Comparison of ENCODE assay signal across 25 cellular contexts in the genomic region with DNA sequence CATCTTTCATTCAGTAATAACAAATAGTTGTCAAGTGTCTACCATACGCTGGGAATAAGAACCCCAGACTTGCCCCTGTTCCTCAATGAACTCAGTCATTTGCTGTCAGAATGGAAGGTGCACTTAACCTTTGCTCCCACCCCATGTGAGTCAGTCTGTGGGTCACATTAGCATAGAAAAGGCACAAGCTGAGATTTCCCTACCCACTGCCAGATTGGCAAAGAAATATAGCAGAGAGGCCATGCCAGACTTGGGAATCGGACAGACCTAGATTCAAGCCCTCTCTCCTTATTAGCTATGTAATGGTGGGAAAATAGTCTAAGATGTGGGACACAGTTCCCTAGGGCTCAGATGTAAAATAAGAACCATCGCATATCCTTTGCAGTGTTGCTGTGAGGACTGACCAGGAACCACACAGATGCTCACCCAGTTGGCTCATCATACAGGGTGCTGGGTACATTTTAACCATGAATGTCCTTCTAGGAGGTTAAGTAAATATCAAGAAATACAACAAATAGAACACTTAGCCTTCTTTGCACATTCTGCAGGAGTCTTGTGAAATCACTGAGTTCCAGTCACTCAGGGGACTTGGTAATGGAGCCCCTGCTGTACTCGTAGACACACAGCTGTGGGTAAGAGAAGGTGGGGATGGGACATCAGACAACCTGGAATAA.
"Had no signal": no experiment of that assay in that cellular context is flagged by ENCODE, and none has a peak within 500 bp of the region (broad histone marks: within the 10 kb centered on the region; RNA-seq: fewer than 3 reads in every experiment).

No MANE protein-coding gene starts in this region.

- DNase-seq: activated CD4-positive, alpha-beta T cell treated with anti-CD3 and anti-CD28 coated beads for 48 hours; activated CD4-positive, alpha-beta T cell treated with anti-CD3 and anti-CD28 coated beads, Interleukin-2, amount 50 U/mL, for 48 hours; activated CD8-positive, alpha-beta memory T cell treated with anti-CD3 and anti-CD28 coated beads, Interleukin-2, amount 50 U/mL, for 4 hours; activated effector memory CD4-positive, alpha-beta T cell treated with anti-CD3 and anti-CD28 coated beads, Interleukin-2, amount 50 U/mL, for 16 hours; activated naive CD4-positive, alpha-beta T cell treated with anti-CD3 and anti-CD28 coated beads, Interleukin-2, amount 10 ng/mL, durations not matched to agents 7 days and 5 days; activated naive CD8-positive, alpha-beta T cell treated with anti-CD3 and anti-CD28 coated beads, Interleukin-2, amount 10 ng/mL, durations not matched to agents 7 days and 5 days; activated T-cell treated with anti-CD3 and anti-CD28 coated beads, Interleukin-2, amount 50 U/mL, for 1 hour; dermis blood vessel endothelial cell; effector CD8-positive, alpha-beta T cell; erythroblast; gastrocnemius medialis; hypothalamus; immature natural killer cell; kidney; mucosa of descending colon; sigmoid colon; stimulated activated CD4-positive, alpha-beta T cell treated with anti-CD3 and anti-CD28 coated beads, Interleukin-15, amount 100 ng/mL, for 24 hours; stimulated activated CD4-positive, alpha-beta T cell treated with anti-CD3 and anti-CD28 coated beads, Interleukin-2, amount 100 ng/mL, for 24 hours; stimulated activated naive CD4-positive, alpha-beta T cell treated with Interleukin-2 at 50 U/mL for 16 hours; T-helper 9 cell; WERI-Rb-1 had no signal

- H3K4me3 Mint-ChIP-seq: activated naive CD4-positive, alpha-beta T cell treated with anti-CD3 and anti-CD28 coated beads, Interleukin-2, amount 10 ng/mL, durations not matched to agents 7 days and 5 days; activated naive CD8-positive, alpha-beta T cell treated with anti-CD3 and anti-CD28 coated beads, Interleukin-2, amount 10 ng/mL, durations not matched to agents 7 days and 5 days; activated T-helper 1 cell treated with anti-CD3 and anti-CD28 coated beads, Interleukin-12 subunit alpha, Interleukin-12 subunit beta, Interleukin-2, Interleukin-4 antibody, amounts not matched to agents 30 ng/mL and 10 ng/mL and 1 ng/mL, durations not matched to agents 14 hours and 24 hours and 36 hours; immature natural killer cell; nephron; T-helper 1 cell treated with Interleukin-12 subunit alpha and Interleukin-12 subunit beta and Interleukin-4 antibody, amounts not matched to agents 30 μg/mL and 1 μg/mL, for 36 hours had no signal

- H3K4me1 Mint-ChIP-seq: activated naive CD4-positive, alpha-beta T cell treated with anti-CD3 and anti-CD28 coated beads, Interleukin-2, amount 10 ng/mL, durations not matched to agents 7 days and 5 days; activated naive CD8-positive, alpha-beta T cell treated with anti-CD3 and anti-CD28 coated beads, Interleukin-2, amount 10 ng/mL, durations not matched to agents 7 days and 5 days; immature natural killer cell; nephron had no signal

- H3K36me3 Mint-ChIP-seq: activated naive CD4-positive, alpha-beta T cell treated with anti-CD3 and anti-CD28 coated beads, Interleukin-2, amount 10 ng/mL, durations not matched to agents 7 days and 5 days; activated naive CD8-positive, alpha-beta T cell treated with anti-CD3 and anti-CD28 coated beads, Interleukin-2, amount 10 ng/mL, durations not matched to agents 7 days and 5 days; immature natural killer cell had no signal

- H3K27ac Mint-ChIP-seq: activated naive CD4-positive, alpha-beta T cell treated with anti-CD3 and anti-CD28 coated beads, Interleukin-2, amount 10 ng/mL, durations not matched to agents 7 days and 5 days; activated naive CD8-positive, alpha-beta T cell treated with anti-CD3 and anti-CD28 coated beads, Interleukin-2, amount 10 ng/mL, durations not matched to agents 7 days and 5 days; activated T-helper 1 cell treated with anti-CD3 and anti-CD28 coated beads, Interleukin-12 subunit alpha, Interleukin-12 subunit beta, Interleukin-2, Interleukin-4 antibody, amounts not matched to agents 30 ng/mL and 10 ng/mL and 1 ng/mL, durations not matched to agents 14 hours and 24 hours and 36 hours; immature natural killer cell; nephron; T-helper 1 cell treated with Interleukin-12 subunit alpha and Interleukin-12 subunit beta and Interleukin-4 antibody, amounts not matched to agents 30 μg/mL and 1 μg/mL, for 36 hours had no signal

- H3K27me3 Mint-ChIP-seq: activated naive CD4-positive, alpha-beta T cell treated with anti-CD3 and anti-CD28 coated beads, Interleukin-2, amount 10 ng/mL, durations not matched to agents 7 days and 5 days; activated naive CD8-positive, alpha-beta T cell treated with anti-CD3 and anti-CD28 coated beads, Interleukin-2, amount 10 ng/mL, durations not matched to agents 7 days and 5 days had no signal

- H3K9me3 Mint-ChIP-seq: activated naive CD4-positive, alpha-beta T cell treated with anti-CD3 and anti-CD28 coated beads, Interleukin-2, amount 10 ng/mL, durations not matched to agents 7 days and 5 days; activated naive CD8-positive, alpha-beta T cell treated with anti-CD3 and anti-CD28 coated beads, Interleukin-2, amount 10 ng/mL, durations not matched to agents 7 days and 5 days; activated T-helper 1 cell treated with anti-CD3 and anti-CD28 coated beads, Interleukin-12 subunit alpha, Interleukin-12 subunit beta, Interleukin-2, Interleukin-4 antibody, amounts not matched to agents 30 ng/mL and 10 ng/mL and 1 ng/mL, durations not matched to agents 14 hours and 24 hours and 36 hours; nephron; T-helper 1 cell treated with Interleukin-12 subunit alpha and Interleukin-12 subunit beta and Interleukin-4 antibody, amounts not matched to agents 30 μg/mL and 1 μg/mL, for 36 hours had no signal

- ATAC-seq: activated CD4-positive, CD25-positive, alpha-beta regulatory T cell treated with anti-CD3 and anti-CD28 coated beads, Interleukin-2, amount 50 U/mL, for 24 hours; gastrocnemius medialis; mucosa of descending colon had no signal
